In the genomic region with DNA sequence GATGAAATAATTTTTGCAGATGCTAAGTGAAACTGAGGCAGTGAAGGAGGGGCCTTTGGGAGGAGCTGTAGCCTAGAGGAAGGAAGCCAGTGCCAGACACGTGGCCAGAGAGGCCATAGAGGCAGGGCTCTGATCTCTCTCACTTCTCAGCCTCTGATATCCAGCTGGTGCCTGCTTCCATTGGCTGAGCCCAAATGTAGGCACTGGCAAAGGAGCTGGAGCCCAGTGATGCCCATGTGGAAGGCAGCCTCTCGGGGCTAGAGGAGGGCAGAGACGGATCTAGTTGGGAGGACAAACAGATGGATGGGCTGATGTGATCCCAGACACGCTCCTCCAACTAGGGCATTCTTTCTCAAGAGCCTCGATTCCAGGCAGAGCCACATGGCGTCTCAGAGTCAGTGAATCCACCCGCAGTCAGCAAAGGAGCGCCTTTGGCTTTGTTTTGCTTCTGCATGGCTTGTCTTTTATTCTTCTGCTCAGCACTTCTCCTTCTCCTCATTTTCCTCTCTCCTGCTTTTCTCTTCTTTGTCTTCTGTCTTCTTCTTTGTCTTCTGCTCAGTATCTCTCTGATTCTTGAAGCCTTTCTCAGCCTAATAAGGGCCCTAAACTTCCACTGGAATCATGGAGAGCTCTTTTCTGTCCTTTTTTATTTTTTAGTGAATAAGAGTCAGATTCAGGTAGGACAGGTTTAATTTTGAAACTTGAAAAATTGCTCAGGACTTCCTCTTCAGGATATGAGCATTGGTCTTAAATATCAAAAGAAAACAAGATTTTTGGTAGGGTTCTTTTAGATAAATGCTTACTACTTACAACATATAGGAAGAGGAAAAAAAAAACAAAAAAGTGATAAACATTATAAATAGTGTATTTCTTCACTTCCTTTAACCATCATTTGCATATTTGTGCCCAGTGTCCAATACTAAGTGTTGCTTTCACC, we compare ENCODE assay signal across 14 cellular contexts. TPM values are rescaled to one million over a fixed set of nuclear protein-coding genes. Genes with fewer than 3 reads are reported as not detected.
A peak's percentile ranks its signal among the peaks of the same experiment; 100 is the strongest.
DNase-seq lines count a peak whose midpoint lies in the region; ATAC-seq and TF ChIP-seq lines count a peak whose summit lies in the region.
"Had no signal": no experiment of that assay in that cellular context is flagged by ENCODE, and none has a peak within 500 bp of the region (broad histone marks: within the 10 kb centered on the region; RNA-seq: fewer than 3 reads in every experiment).

No MANE protein-coding gene starts in this region.

- no peaks in the 10 kb centered on the region for H3K9me3 Mint-ChIP-seq in type B pancreatic cell

- H3K4me2 ChIP-seq in GM23248 (ENCODE audit: unreplicated experiment): peak overlapping the region; percentile 33

- no peaks in the 10 kb centered on the region for H3K9me2 ChIP-seq in GM23248 (ENCODE audit: insufficient read depth)

- ATAC-seq in left colon: peak; percentile 14
- ATAC-seq in GM19035 (IDR thresholded peaks at IDR 0.05; ENCODE audit: unreplicated experiment): no peak

- H3K9ac ChIP-seq in GM23248: peak overlapping the region; percentile 42; the same call in 1 of the 2 replicates

- intact Hi-C loops in left colon (cut with DNase I, micrococcal nuclease): no loop called here

- H3K27ac Mint-ChIP-seq in type B pancreatic cell: peak overlapping the region; percentile 87
- H3K27ac Mint-ChIP-seq: memory B cell had no signal

- H3K27me3 Mint-ChIP-seq in type B pancreatic cell: no peaks in the 10 kb centered on the region

- H3K79me2 ChIP-seq in GM23248 (ENCODE audit: insufficient read depth): no peaks in the 10 kb centered on the region

- H2AFZ ChIP-seq in GM23248: no peak overlapping the region

- H3F3A ChIP-seq in GM23248 (ENCODE audit: insufficient read depth): peaks cover 44% of the 10 kb centered on the region

- peaks cover 29% of the 10 kb centered on the region for H3K4me1 ChIP-seq in GM23248 (ENCODE audit: insufficient read depth)
- H3K4me1 ChIP-seq in SJSA1 (replicated peaks): peaks cover 35% of the 10 kb centered on the region

- H3K36me3 ChIP-seq in GM23248 (ENCODE audit: low read depth): no peaks in the 10 kb centered on the region
- no peaks in the 10 kb centered on the region for H3K36me3 ChIP-seq in SJSA1

- DNase-seq in GM23248: peak; percentile 49
- no peak for DNase-seq in SJSA1 (ENCODE audit: low read depth in 1 of 2, low spot score in 2 of 2)
- no peak for DNase-seq in left colon
- DNase-seq in type B pancreatic cell (ENCODE audit: extremely low spot score, unreplicated experiment): no peak
- DNase-seq in NCI-H2171 (lab: John Stamatoyannopoulos, UW): no peak
- DNase-seq in stimulated activated CD4-positive, alpha-beta T cell treated with anti-CD3 and anti-CD28 coated beads, Interleukin-1b, Interleukin-23, amount 100 ng/mL, for 48 hours: no peak
- DNase-seq: activated effector memory CD4-positive, alpha-beta T cell treated with Interleukin-2 at 50 U/mL for 16 hours; effector CD4-positive, alpha-beta T cell; NCI-H1048 had no signal

- H3K4me1 Mint-ChIP-seq in type B pancreatic cell (ENCODE audit: unreplicated experiment): peaks cover 11% of the 10 kb centered on the region

- WGBS in GM23248 (ENCODE audit: low coverage in 1 of 2, low lambda C conversion rate in 2 of 2, missing lambda C conversion rate in 2 of 2), 2 experiments: 79 to 88% methylated on average over 7 to 8 of the region's 8 CpGs

- H3K27ac ChIP-seq in GM23248: peak overlapping the region; percentile 90
- peak overlapping the region; percentile 97 for H3K27ac ChIP-seq in SJSA1

- H3K4me3 Mint-ChIP-seq in type B pancreatic cell: no peak overlapping the region
- H3K4me3 Mint-ChIP-seq: memory B cell had no signal

- H4K20me1 ChIP-seq in GM23248 (ENCODE audit: insufficient read depth): no peaks in the 10 kb centered on the region

- no peak for TF ChIP-seq CTCF in type B pancreatic cell (conservative IDR thresholded peaks at IDR 0.05)

- H3K36me3 Mint-ChIP-seq in type B pancreatic cell: no peaks in the 10 kb centered on the region
- H3K36me3 Mint-ChIP-seq: brain, memory B cell had no signal

- H3K4me3 ChIP-seq in GM23248 (no peak overlapping the region), SJSA1 (no peak overlapping the region)

- in situ Hi-C loops in GM23248 (cut with MboI): no loop called here

- H3K27me3 ChIP-seq in GM23248 (replicated peaks; ENCODE audit: insufficient read depth) (no peaks in the 10 kb centered on the region), SJSA1 (replicated peaks) (no peaks in the 10 kb centered on the region)

- no peaks in the 10 kb centered on the region for H3K9me3 ChIP-seq in GM23248 (ENCODE audit: low read depth)
- peaks cover 6% of the 10 kb centered on the region; the same call in 1 of the 2 replicates for H3K9me3 ChIP-seq in SJSA1 (replicated peaks)

RNA-seq across cellular contexts. Expression of a gene that starts 41.8 kb away (rescaled TPM):
- total RNA-seq in GM23248 (2014; rRNA removed; shearing (Covaris generic)): 1.2 TPM in 1 of 2 replicates, not detected in the other
- 0.37 and 0.43 TPM in 2 replicates for polyA plus RNA-seq in GM23248 (2016; fragmentation: Nextera tagmentation; extraction: Ambion mirVana)
- not detected in 2 replicates for total RNA-seq in SJSA1 (2014; rRNA removed; shearing (Covaris generic))
- not detected for total RNA-seq in left colon
- 7.1 and 21.1 TPM in 2 replicates for total RNA-seq in type B pancreatic cell (ENCODE audit: low replicate concordance)
- total RNA-seq: fibroblast of villous mesenchyme, subcutaneous adipose tissue had no signal
